12 cellular contexts compared by ENCODE assay signal in the genomic region with DNA sequence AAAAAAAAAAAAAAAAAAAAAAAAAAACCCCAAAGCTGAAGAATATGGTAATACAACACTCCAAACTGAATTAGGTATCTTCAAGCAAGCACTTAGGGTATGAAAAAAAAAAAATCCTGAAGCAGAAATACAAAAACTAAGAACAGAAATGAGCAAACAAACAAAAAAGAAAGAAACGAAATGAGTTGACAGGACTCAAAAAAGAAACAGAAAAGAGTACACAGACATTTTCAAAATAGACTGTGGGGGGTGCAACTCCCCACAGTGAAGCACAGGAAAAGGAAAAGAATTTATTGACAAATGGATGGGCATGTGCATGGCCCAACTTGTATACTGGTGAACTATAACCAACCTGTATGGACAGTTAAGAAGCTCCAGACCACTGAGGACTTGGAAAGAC. TPM values are rescaled to one million over a fixed set of nuclear protein-coding genes. Genes with fewer than 3 reads are reported as not detected.
DNase-seq lines count a peak whose midpoint lies in the region; ATAC-seq, FAIRE-seq and TF ChIP-seq lines count a peak whose summit lies in the region.
"Had no signal": no experiment of that assay in that cellular context is flagged by ENCODE, and none has a peak within 500 bp of the region (broad histone marks: within the 10 kb centered on the region; RNA-seq: fewer than 3 reads in every experiment).

No MANE protein-coding gene starts in this region.

- H4K20me1 ChIP-seq in HepG2 (ENCODE audit: insufficient read depth, low read length): no peaks in the 10 kb centered on the region

- intact Hi-C loops in CD4-positive, alpha-beta memory T cell (cut with micrococcal nuclease): no loop called here
- intact Hi-C loops in HepG2 (cut with micrococcal nuclease; ENCODE audit: unreplicated experiment): no loop called here

- no peaks in the 10 kb centered on the region for H3K9me3 Mint-ChIP-seq in CD4-positive, alpha-beta memory T cell
- H3K9me3 Mint-ChIP-seq in activated CD4-positive, alpha-beta memory T cell treated with anti-CD3 and anti-CD28 coated beads, Interleukin-2, amount 10 ng/mL, durations not matched to agents 7 days and 5 days: no peaks in the 10 kb centered on the region

- H3K36me3 Mint-ChIP-seq in CD4-positive, alpha-beta memory T cell: peaks cover 0 to 5% of the 10 kb centered on the region in 2 donors
- peaks cover 56% of the 10 kb centered on the region for H3K36me3 Mint-ChIP-seq in activated CD4-positive, alpha-beta memory T cell treated with anti-CD3 and anti-CD28 coated beads, Interleukin-2, amount 10 ng/mL, durations not matched to agents 7 days and 5 days (ENCODE audit: low read depth)

- H3K36me3 ChIP-seq in CD4-positive, alpha-beta memory T cell (ENCODE audit: insufficient read depth, low read length): no peaks in the 10 kb centered on the region
- no peaks in the 10 kb centered on the region for H3K36me3 ChIP-seq in HepG2 (replicated peaks in 1 of 2; ENCODE audit: control insufficient read depth in 1 of 2, insufficient read depth in 2 of 2, low read length in 2 of 2)
- H3K36me3 ChIP-seq: pancreas had no signal

- 3% methylated on average over 1 of the region's 1 CpG for WGBS in HepG2 (ENCODE audit: low lambda C conversion rate)

- no peaks in the 10 kb centered on the region for H3K27me3 ChIP-seq in CD4-positive, alpha-beta memory T cell (ENCODE audit: insufficient read depth, low read length)
- H3K27me3 ChIP-seq in HepG2 (ENCODE audit: control insufficient read depth in 1 of 2, insufficient read depth in 2 of 2, low read length in 2 of 2): no peaks in the 10 kb centered on the region
- H3K27me3 ChIP-seq: pancreas had no signal

- no peak overlapping the region for H3K27ac ChIP-seq in CD4-positive, alpha-beta memory T cell (ENCODE audit: low read depth, low read length)
- no peak overlapping the region for H3K27ac ChIP-seq in HepG2 (ENCODE audit: extremely low read length, insufficient read depth, low read length)
- H3K27ac ChIP-seq: pancreas had no signal

- TF ChIP-seq CTCF in HepG2 (CRISPR knock-in tag; IDR thresholded peaks at IDR 0.05): no peak

- H3K4me1 Mint-ChIP-seq in CD4-positive, alpha-beta memory T cell: peaks cover 53 to 80% (median 67%) of the 10 kb centered on the region in 4 donors
- peaks cover 71% of the 10 kb centered on the region for H3K4me1 Mint-ChIP-seq in activated CD4-positive, alpha-beta memory T cell treated with anti-CD3 and anti-CD28 coated beads, Interleukin-2, amount 10 ng/mL, durations not matched to agents 7 days and 5 days

- POLR2A ChIA-PET in CD4-positive, alpha-beta memory T cell (lab: Charles Lee; ENCODE audit: partially characterized antibody): interaction anchor here (0.9 to 1.3 kb wide), 2 partner anchors 13 to 79 kb away, joined by 3 to 4 read pairs; no protein-coding TSS in a partner anchor
- POLR2A ChIA-PET in activated CD4-positive, alpha-beta memory T cell treated with anti-CD3 and anti-CD28 coated beads, Interleukin-2, amount 10 ng/mL, durations not matched to agents 7 days and 5 days (lab: Charles Lee): interaction anchor here (0.8 to 5.6 kb wide), 9 partner anchors 13 to 125 kb away, joined by 3 to 33 read pairs (median 3); partner anchors contain the start of genes DGLUCY and RPS6KA5
- POLR2A ChIA-PET in HepG2 (lab: Yijun Ruan, JAX): no interaction called here

- no peaks in the 10 kb centered on the region for H3K27me3 Mint-ChIP-seq in CD4-positive, alpha-beta memory T cell
- no peaks in the 10 kb centered on the region for H3K27me3 Mint-ChIP-seq in activated CD4-positive, alpha-beta memory T cell treated with anti-CD3 and anti-CD28 coated beads, Interleukin-2, amount 10 ng/mL, durations not matched to agents 7 days and 5 days

- CTCF ChIA-PET in CD4-positive, alpha-beta memory T cell (lab: Charles Lee; ENCODE audit: partially characterized antibody): interaction anchor here (0.9 to 2.1 kb wide), 7 partner anchors 8 to 137 kb away, joined by 3 to 12 read pairs (median 5); partner anchors contain the start of gene DGLUCY
- CTCF ChIA-PET in activated CD4-positive, alpha-beta memory T cell treated with anti-CD3 and anti-CD28 coated beads, Interleukin-2, amount 10 ng/mL, durations not matched to agents 7 days and 5 days (lab: Charles Lee): interaction anchor here (0.6 to 3.2 kb wide), 11 partner anchors 10 to 163 kb away, joined by 3 to 14 read pairs (median 4); partner anchors contain the start of genes DGLUCY and RPS6KA5
- CTCF ChIA-PET in HepG2 (lab: Yijun Ruan, JAX; ENCODE audit: low intra/inter-chr PET ratio, low total read pairs): no interaction called here

- no peak overlapping the region for H3K9ac ChIP-seq in HepG2 (ENCODE audit: insufficient read depth, low read depth, low read length)

- no peak for DNase-seq in CD4-positive, alpha-beta memory T cell
- DNase-seq in activated CD4-positive, alpha-beta memory T cell treated with anti-CD3 and anti-CD28 coated beads, Interleukin-2, amount 10 ng/mL, durations not matched to agents 7 days and 5 days: no peak
- no peak for DNase-seq in HepG2 (ENCODE audit: low spot score)
- DNase-seq in NAMALWA (ENCODE audit: low spot score): no peak
- DNase-seq: pancreas; stimulated activated CD4-positive, alpha-beta T cell treated with anti-CD3 and anti-CD28 coated beads, Interleukin-1b, Interleukin-23, amount 100 ng/mL, for 48 hours had no signal

- peak overlapping the region in 5 of 8 donors; percentile 8 to 55 (median 18) for H3K4me3 Mint-ChIP-seq in CD4-positive, alpha-beta memory T cell
- no peak overlapping the region for H3K4me3 Mint-ChIP-seq in activated CD4-positive, alpha-beta memory T cell treated with anti-CD3 and anti-CD28 coated beads, Interleukin-2, amount 10 ng/mL, durations not matched to agents 7 days and 5 days

- H2AFZ ChIP-seq in HepG2 (ENCODE audit: low read length): no peak overlapping the region

- no peak for FAIRE-seq in HepG2 (lab: Jason Lieb, UNC)
- FAIRE-seq: colon, H1, pancreas had no signal

- no peaks in the 10 kb centered on the region for H3K9me3 ChIP-seq in CD4-positive, alpha-beta memory T cell (ENCODE audit: control insufficient read depth in 1 of 2, low read length in 2 of 2)
- H3K9me3 ChIP-seq in HepG2 (ENCODE audit: low read length): no peaks in the 10 kb centered on the region
- H3K9me3 ChIP-seq: pancreas had no signal

- peak; percentile 76 for ATAC-seq in GM19035 (IDR thresholded peaks at IDR 0.05; ENCODE audit: unreplicated experiment)
- ATAC-seq in HG02973 (IDR thresholded peaks at IDR 0.05; ENCODE audit: unreplicated experiment): peak; percentile 62
- no peak for ATAC-seq in HG03196 (IDR thresholded peaks at IDR 0.05; ENCODE audit: unreplicated experiment)
- no peak for ATAC-seq in HepG2
- no peak for ATAC-seq in GM18505 (IDR thresholded peaks at IDR 0.05; ENCODE audit: unreplicated experiment)
- ATAC-seq: pancreas had no signal

- no peak overlapping the region for H3K4me2 ChIP-seq in HepG2 (ENCODE audit: low read depth, low read length)

- in situ Hi-C loops in HepG2 (cut with HindIII; ENCODE audit: extremely low pct_ligation_motif_present, low pct_unique_long_range_greater_than_20kb): no loop called here

- H3K4me1 ChIP-seq in CD4-positive, alpha-beta memory T cell (ENCODE audit: insufficient read depth, low read length): peaks cover 23% of the 10 kb centered on the region
- H3K4me1 ChIP-seq in HepG2 (ENCODE audit: insufficient read depth, low read length): no peaks in the 10 kb centered on the region
- H3K4me1 ChIP-seq: pancreas had no signal

- TF ChIP-seq EP300 in HepG2 (IDR thresholded peaks at IDR 0.05; ENCODE audit: low read depth in 2 of 2, low read length in 2 of 2): no peak
- no peak for TF ChIP-seq EP300 in HepG2 (CRISPR knock-in tag; IDR thresholded peaks at IDR 0.05; ENCODE audit: borderline replicate concordance)

- TF ChIP-seq RAD21 in HepG2 (CRISPR knock-in tag; IDR thresholded peaks at IDR 0.05): no peak

- TF ChIP-seq POLR2A in HepG2 (IDR thresholded peaks at IDR 0.05; ENCODE audit: insufficient read depth in 1 of 2, low read depth in 2 of 2, low read length in 2 of 2) (no peak), GM18505 (IDR thresholded peaks at IDR 0.05; ENCODE audit: borderline replicate concordance, extremely low read depth, insufficient read depth, insufficient read length) (no peak)

- H3K27ac Mint-ChIP-seq in CD4-positive, alpha-beta memory T cell: peak overlapping the region; percentile 8 to 83 (median 62)
- peak overlapping the region; percentile 69 for H3K27ac Mint-ChIP-seq in activated CD4-positive, alpha-beta memory T cell treated with anti-CD3 and anti-CD28 coated beads, Interleukin-2, amount 10 ng/mL, durations not matched to agents 7 days and 5 days

- no peaks in the 10 kb centered on the region for H3K79me2 ChIP-seq in HepG2 (ENCODE audit: insufficient read depth, low read length)

- no peak overlapping the region for H3K4me3 ChIP-seq in CD4-positive, alpha-beta memory T cell (ENCODE audit: low read length in 2 of 2)
- no peak overlapping the region for H3K4me3 ChIP-seq in HepG2 (replicated peaks in 1 of 3; ENCODE audit: insufficient read depth in 1 of 3, low read depth in 2 of 3, low read length in 3 of 3)
- H3K4me3 ChIP-seq: pancreas had no signal

- no TSS peak for BruUV-seq in HepG2 (replicated peaks; lab: Mats Ljungman, UMichigan)

RNA-seq across cellular contexts. Expression of gene RPS6KA5, which starts 24.6 kb away (rescaled TPM):
- total RNA-seq in CD4-positive, alpha-beta memory T cell: 10 to 100 TPM; 42.9 to 44.7 TPM
- 10 to 100 TPM; 28.8 to 29.7 TPM for polyA plus RNA-seq in CD4-positive, alpha-beta memory T cell
- 10 to 100 TPM; 44.5 to 49.9 TPM for total RNA-seq in activated CD4-positive, alpha-beta memory T cell treated with anti-CD3 and anti-CD28 coated beads, Interleukin-2, amount 10 ng/mL, durations not matched to agents 7 days and 5 days
- total RNA-seq in HepG2 (2016; rRNA removed; fragmentation: Illumina TruSeq; extraction: Trizol): 0.58 and 0.65 TPM in 2 replicates
- 0.10 and 0.44 TPM in 2 replicates for total RNA-seq in HepG2 (2016; cell fraction: cytosol; rRNA removed; fragmentation: Illumina TruSeq; extraction: Trizol; ENCODE audit: low read depth)
- 0.59 and 0.67 TPM in 2 replicates for total RNA-seq in HepG2 (2016; cell fraction: insoluble cytoplasmic fraction; rRNA removed; fragmentation: Illumina TruSeq; extraction: Trizol)
- total RNA-seq in HepG2 (2016; cell fraction: membrane; rRNA removed; fragmentation: Illumina TruSeq; extraction: Trizol): 0.21 and 0.25 TPM in 2 replicates
- total RNA-seq in HepG2 (2016; cell fraction: nucleus; rRNA removed; fragmentation: Illumina TruSeq; extraction: Trizol): 0.81 and 0.84 TPM in 2 replicates
- 0.40 and 0.50 TPM in 2 replicates for polyA plus RNA-seq in HepG2 (2011; rRNA removed)
- 0.27 and 0.42 TPM in 2 replicates for polyA plus RNA-seq in HepG2 (2011; cell fraction: cytosol; rRNA removed)
- polyA plus RNA-seq in HepG2 (2011; cell fraction: nucleus; rRNA removed): 0.43 and 0.88 TPM in 2 replicates
- polyA plus RNA-seq in HepG2 (2012): 1.2 and 1.7 TPM in 2 replicates
- polyA plus RNA-seq in HepG2 (2016; cell fraction: cytosol; fragmentation: Illumina TruSeq; extraction: Trizol; ENCODE audit: low read depth): under 0.01 and 0.05 TPM in 2 replicates
- polyA plus RNA-seq in HepG2 (2016; cell fraction: insoluble cytoplasmic fraction; fragmentation: Illumina TruSeq; extraction: Trizol; ENCODE audit: low read depth): 0.30 and 0.43 TPM in 2 replicates
- polyA plus RNA-seq in HepG2 (2016; cell fraction: membrane; fragmentation: Illumina TruSeq; extraction: Trizol; ENCODE audit: low read depth): 0.03 and 0.06 TPM in 2 replicates
- 0.30 and 0.45 TPM in 2 replicates for polyA plus RNA-seq in HepG2 (2016; cell fraction: nucleus; fragmentation: Illumina TruSeq; extraction: Trizol; ENCODE audit: insufficient read depth, low read depth)
- 0.44 and 8.9 TPM in 2 replicates for polyA minus RNA-seq in HepG2 (2011; rRNA and poly(A)+ RNA removed; ENCODE audit: low replicate concordance)
- polyA minus RNA-seq in HepG2 (2011; cell fraction: cytosol; rRNA and poly(A)+ RNA removed): 0.44 and 1.2 TPM in 2 replicates
- 3.4 and 3.7 TPM in 2 replicates for polyA minus RNA-seq in HepG2 (2011; cell fraction: nucleus; rRNA and poly(A)+ RNA removed)

Comparison
In these comparisons a context has a peak if more than half of its experiments do, and no peak if none do; other contexts are left out.
1. ATAC-seq: peak in GM19035 (single experiment) and HG02973 (single experiment); none in HG03196 (single experiment), HepG2 (single experiment) and GM18505 (single experiment).
2. RNA of gene RPS6KA5, which starts 24.6 kb away (total RNA-seq): 44.5 to 49.9 TPM in activated CD4-positive, alpha-beta memory T cell treated with anti-CD3 and anti-CD28 coated beads, Interleukin-2, amount 10 ng/mL, durations not matched to agents 7 days and 5 days and 42.9 to 44.7 TPM in CD4-positive, alpha-beta memory T cell; 0.10 to 0.84 TPM in HepG2; every median in the first group is over 10 times any median in the second.